19 cellular contexts compared by ENCODE assay signal in the genomic region with DNA sequence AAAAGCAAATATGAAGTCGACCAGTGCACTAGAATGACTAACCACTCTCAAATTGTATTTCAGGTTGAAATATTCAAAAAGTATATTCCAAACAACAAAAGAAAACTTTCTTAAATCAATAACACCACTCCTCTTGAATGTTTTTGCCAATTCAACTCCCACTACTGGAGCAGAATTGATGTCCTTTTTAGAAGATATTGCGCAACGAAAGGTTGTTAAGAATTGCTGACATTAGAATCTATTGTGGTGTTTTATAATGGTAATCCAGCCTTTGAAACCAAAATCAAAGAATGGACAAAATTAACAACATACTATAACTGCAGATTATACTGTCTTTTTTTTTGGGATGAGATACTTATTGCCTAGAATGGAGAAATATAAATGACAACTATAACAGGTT.
DNase-seq lines count a peak whose midpoint lies in the region; ATAC-seq, FAIRE-seq and TF ChIP-seq lines count a peak whose summit lies in the region.
"Had no signal": no experiment of that assay in that cellular context is flagged by ENCODE, and none has a peak within 500 bp of the region (broad histone marks: within the 10 kb centered on the region; RNA-seq: fewer than 3 reads in every experiment).

No MANE protein-coding gene starts in this region.

- H3F3A ChIP-seq in GM23248 (ENCODE audit: insufficient read depth) (no peaks in the 10 kb centered on the region), SU-DHL-6 (ENCODE audit: insufficient read depth) (no peaks in the 10 kb centered on the region)

- no peak overlapping the region for H2BK15ac ChIP-seq in IMR-90 (ENCODE audit: low read depth, low read length)

- no peak overlapping the region for H2AK5ac ChIP-seq in IMR-90 (ENCODE audit: low read depth, low read length)

- intact Hi-C loops in IMR-90 (cut with micrococcal nuclease) (no loop called here), A673 (cut with micrococcal nuclease; ENCODE audit: unreplicated experiment) (no loop called here), kidney (cut with DNase I) (no loop called here)

- H2BK5ac ChIP-seq in IMR-90 (ENCODE audit: low read depth, low read length, poor library complexity, severe bottlenecking), result no peak overlapping the region

- no peak overlapping the region for H3K4me3 Mint-ChIP-seq in activated T-cell treated with anti-CD3 and anti-CD28 coated beads, Interleukin-2, amount 50 U/mL, for 72 hours
- H3K4me3 Mint-ChIP-seq: CD4-positive, alpha-beta T cell; GM23338 had no signal

- H3K27me3 Mint-ChIP-seq in activated T-cell treated with anti-CD3 and anti-CD28 coated beads, Interleukin-2, amount 50 U/mL, for 72 hours (ENCODE audit: low read depth), result no peaks in the 10 kb centered on the region
- H3K27me3 Mint-ChIP-seq: CD4-positive, alpha-beta T cell had no signal

- FAIRE-seq in endometrium (lab: Jason Lieb, UNC), result peak; percentile 12
- no peak for FAIRE-seq in kidney (lab: Jason Lieb, UNC)
- FAIRE-seq: D721Med, GM12891, GM19239, HTR-8/SVneo had no signal

- H4K91ac ChIP-seq in IMR-90 (ENCODE audit: insufficient read depth, low read depth, low read length), result no peak overlapping the region

- CTCF ChIA-PET in IMR-90 (lab: Yijun Ruan, JAX) (no interaction called here), A673 (lab: Charles Lee) (no interaction called here)

- no peak for ATAC-seq in IMR-90 (ENCODE audit: low read depth)
- no peak for ATAC-seq in activated T-cell treated with anti-CD3 and anti-CD28 coated beads, Interleukin-2, amount 50 U/mL, for 72 hours (replicated peaks in 1 of 2)
- ATAC-seq: GM23338, HCT116 had no signal

- no peak overlapping the region for H4K5ac ChIP-seq in IMR-90 (ENCODE audit: low read depth, low read length)

- no peak overlapping the region for H2BK120ac ChIP-seq in IMR-90 (ENCODE audit: low read depth, low read length)

- H3K27ac Mint-ChIP-seq in activated T-cell treated with anti-CD3 and anti-CD28 coated beads, Interleukin-2, amount 50 U/mL, for 72 hours, result no peak overlapping the region
- H3K27ac Mint-ChIP-seq: CD4-positive, alpha-beta T cell; GM23338 had no signal

- no peak overlapping the region for H2AFZ ChIP-seq in GM23248
- no peak overlapping the region for H2AFZ ChIP-seq in IMR-90 (replicated peaks; ENCODE audit: low read length, poor library complexity)
- H2AFZ ChIP-seq in SU-DHL-6 (ENCODE audit: low read depth, low read length, severe bottlenecking), result peak overlapping the region; percentile 12

- H3K4me1 ChIP-seq in GM23248 (ENCODE audit: insufficient read depth), result no peaks in the 10 kb centered on the region
- no peaks in the 10 kb centered on the region for H3K4me1 ChIP-seq in IMR-90 (ENCODE audit: control insufficient read depth, insufficient read depth, low read length)
- no peaks in the 10 kb centered on the region for H3K4me1 ChIP-seq in A673 (ENCODE audit: insufficient read depth, low read length, poor library complexity, severe bottlenecking)
- no peaks in the 10 kb centered on the region for H3K4me1 ChIP-seq in kidney (ENCODE audit: control insufficient read depth in 1 of 2, insufficient read depth in 1 of 2, low read depth in 1 of 2, low read length in 2 of 2)
- H3K4me1 ChIP-seq: Caco-2 had no signal

- no peak overlapping the region for H3K56ac ChIP-seq in IMR-90 (ENCODE audit: extremely low read depth, insufficient read depth, low read length)

- H3K9me1 ChIP-seq in IMR-90 (ENCODE audit: insufficient read depth, low read length), result no peaks in the 10 kb centered on the region

- H3K9me3 ChIP-seq in GM23248 (ENCODE audit: low read depth), result no peaks in the 10 kb centered on the region
- no peaks in the 10 kb centered on the region for H3K9me3 ChIP-seq in IMR-90 (ENCODE audit: control insufficient read depth, insufficient read depth, low read length)
- no peaks in the 10 kb centered on the region for H3K9me3 ChIP-seq in SU-DHL-6 (ENCODE audit: insufficient read depth, low read length)
- H3K9me3 ChIP-seq in A673 (ENCODE audit: low read depth, low read length, poor library complexity, severe bottlenecking), result peaks cover 6% of the 10 kb centered on the region
- H3K9me3 ChIP-seq in kidney (ENCODE audit: control insufficient read depth in 1 of 2, low read length in 2 of 2), result no peaks in the 10 kb centered on the region
- H3K9me3 ChIP-seq: Caco-2 had no signal

- no peak for TF ChIP-seq RAD21 in IMR-90 (IDR thresholded peaks at IDR 0.05; ENCODE audit: low read length)

- H3K36me3 ChIP-seq in GM23248 (ENCODE audit: low read depth) (no peaks in the 10 kb centered on the region), IMR-90 (ENCODE audit: control insufficient read depth, insufficient read depth, low read length) (no peaks in the 10 kb centered on the region), SU-DHL-6 (ENCODE audit: low read length) (no peaks in the 10 kb centered on the region; the same call in 1 of the 2 replicates), A673 (ENCODE audit: insufficient read depth, low read length, poor library complexity, severe bottlenecking) (no peaks in the 10 kb centered on the region), kidney (ENCODE audit: control insufficient read depth in 1 of 2, insufficient read depth in 2 of 2, low read length in 2 of 2) (no peaks in the 10 kb centered on the region)

- no peak overlapping the region for H3K4ac ChIP-seq in IMR-90 (ENCODE audit: low read depth, low read length)

- TF ChIP-seq POLR2A in IMR-90 (IDR thresholded peaks at IDR 0.05; ENCODE audit: low read depth, low read length), result no peak

- DNase-seq in GM23248, result peak; percentile 3
- DNase-seq in IMR-90, result no peak
- DNase-seq in A673 (ENCODE audit: low spot score), result no peak
- DNase-seq in NK-92 treated with Interleukin-12 subunit alpha and Interleukin-12 subunit beta, amount 100 ng/mL, for 24 hours (lab: John Stamatoyannopoulos, UW), result no peak
- DNase-seq in activated T-cell treated with anti-CD3 and anti-CD28 coated beads, Interleukin-2, amount 50 U/mL, for 72 hours, result no peak
- no peak for DNase-seq in kidney
- DNase-seq: AML-193; Caco-2; CD4-positive, alpha-beta T cell; H7 had no signal

- H3K27ac ChIP-seq in GM23248 (no peak overlapping the region), IMR-90 (ENCODE audit: insufficient read depth, low read length) (no peak overlapping the region), SU-DHL-6 (ENCODE audit: low read depth, low read length) (no peak overlapping the region), A673 (ENCODE audit: low read depth, low read length, poor library complexity, severe bottlenecking) (no peak overlapping the region), kidney (ENCODE audit: low read depth in 2 of 2, low read length in 2 of 2) (no peak overlapping the region)
- H3K27ac ChIP-seq: C4-2B had no signal

- WGBS in GM23248 (ENCODE audit: low coverage in 1 of 2, low lambda C conversion rate in 2 of 2, missing lambda C conversion rate in 2 of 2), 2 experiments, result 84 to 86% methylated on average over 3 of the region's 3 CpGs
- no CpG with 5 or more reads among the region's 3 CpGs for WGBS in IMR-90 (ENCODE audit: extremely low coverage in 2 of 2, insufficient read length in 1 of 2), 2 experiments

- in situ Hi-C loops in GM23248 (cut with MboI) (no loop called here), IMR-90 (cut with MboI; ENCODE audit: low sequenced_read_pairs) (no loop called here)

- H3K18ac ChIP-seq in IMR-90 (ENCODE audit: low read depth, low read length), result no peak overlapping the region

- H3K4me2 ChIP-seq in GM23248 (ENCODE audit: unreplicated experiment) (no peak overlapping the region), IMR-90 (ENCODE audit: low read depth, low read length) (no peak overlapping the region), SU-DHL-6 (ENCODE audit: low read depth, low read length, poor library complexity, severe bottlenecking) (no peak overlapping the region)
- H3K4me2 ChIP-seq: GM23338 had no signal

- H3K27me3 ChIP-seq in GM23248 (replicated peaks; ENCODE audit: insufficient read depth) (peaks cover 5% of the 10 kb centered on the region; the same call in 1 of the 2 replicates), IMR-90 (ENCODE audit: control insufficient read depth, insufficient read depth, low read length) (no peaks in the 10 kb centered on the region), SU-DHL-6 (ENCODE audit: low read length) (no peaks in the 10 kb centered on the region), A673 (replicated peaks; ENCODE audit: insufficient read depth, low read depth, low read length, poor library complexity) (no peaks in the 10 kb centered on the region)

- H3K4me3 ChIP-seq in GM23248, result no peak overlapping the region
- H3K4me3 ChIP-seq in IMR-90 (ENCODE audit: insufficient read depth, low read depth, low read length), result no peak overlapping the region
- H3K4me3 ChIP-seq in SU-DHL-6 (ENCODE audit: insufficient read depth, low read length, poor library complexity, severe bottlenecking), result no peak overlapping the region
- no peak overlapping the region for H3K4me3 ChIP-seq in A673 (ENCODE audit: low read depth, low read length, poor library complexity, severe bottlenecking)
- no peak overlapping the region for H3K4me3 ChIP-seq in kidney (ENCODE audit: low read length in 2 of 2)
- H3K4me3 ChIP-seq: GM23338 had no signal

- H2BK20ac ChIP-seq in IMR-90 (ENCODE audit: low read depth, low read length), result no peak overlapping the region

- no peak overlapping the region for H2AK9ac ChIP-seq in IMR-90 (replicated peaks; ENCODE audit: low read depth, low read length, poor library complexity)

- H3K79me1 ChIP-seq in IMR-90 (ENCODE audit: low read depth in 1 of 2, low read length in 2 of 2), result no peaks in the 10 kb centered on the region

- H4K20me1 ChIP-seq in GM23248 (ENCODE audit: insufficient read depth) (no peaks in the 10 kb centered on the region), IMR-90 (ENCODE audit: insufficient read depth, low read length) (no peaks in the 10 kb centered on the region), SU-DHL-6 (ENCODE audit: low read depth, low read length) (no peaks in the 10 kb centered on the region)

- no peak overlapping the region for H4K8ac ChIP-seq in IMR-90 (ENCODE audit: low read depth in 2 of 2, low read length in 2 of 2)

- H3K9ac ChIP-seq in GM23248, result no peak overlapping the region
- H3K9ac ChIP-seq in IMR-90 (ENCODE audit: low read depth, low read length), result no peak overlapping the region
- no peak overlapping the region for H3K9ac ChIP-seq in SU-DHL-6 (ENCODE audit: low read length)
- no peak overlapping the region for H3K9ac ChIP-seq in kidney (ENCODE audit: low read length in 2 of 2)

- H3K79me2 ChIP-seq in GM23248 (ENCODE audit: insufficient read depth) (no peaks in the 10 kb centered on the region), SU-DHL-6 (ENCODE audit: insufficient read depth, low read length) (no peaks in the 10 kb centered on the region)

- H3K14ac ChIP-seq in IMR-90 (replicated peaks; ENCODE audit: low read depth, low read length), result no peak overlapping the region

- H3K9me2 ChIP-seq in GM23248 (ENCODE audit: insufficient read depth) (no peaks in the 10 kb centered on the region), SU-DHL-6 (replicated peaks; ENCODE audit: insufficient read depth, low read length) (no peaks in the 10 kb centered on the region)

- no peaks in the 10 kb centered on the region for H3K4me1 Mint-ChIP-seq in activated T-cell treated with anti-CD3 and anti-CD28 coated beads, Interleukin-2, amount 50 U/mL, for 72 hours (ENCODE audit: low read depth)

- POLR2A ChIA-PET in IMR-90 (lab: Charles Lee; ENCODE audit: unreplicated experiment) (no interaction called here), A673 (lab: Charles Lee; ENCODE audit: low non-redundant PET) (no interaction called here)

- TF ChIP-seq CTCF in IMR-90 (conservative IDR thresholded peaks at IDR 0.05; ENCODE audit: low read depth, low read length), result no peak
- TF ChIP-seq CTCF in SU-DHL-6 (IDR thresholded peaks at IDR 0.05; ENCODE audit: insufficient read depth, low read length, poor library complexity, severe bottlenecking), result no peak
- no peak for TF ChIP-seq CTCF in A673 (conservative IDR thresholded peaks at IDR 0.05; ENCODE audit: low read depth, low read length)
- no peak for TF ChIP-seq CTCF in kidney (IDR thresholded peaks at IDR 0.05; ENCODE audit: borderline replicate concordance, extremely low read depth, insufficient read depth)

- H3K9me3 Mint-ChIP-seq in activated T-cell treated with anti-CD3 and anti-CD28 coated beads, Interleukin-2, amount 50 U/mL, for 72 hours, result peaks cover 4 to 10% of the 10 kb centered on the region in 2 donors
- H3K9me3 Mint-ChIP-seq: CD4-positive, alpha-beta T cell; GM23338 had no signal

- dilution Hi-C loops in IMR-90 (cut with HindIII; ENCODE audit: low sequenced_read_pairs, unreplicated experiment), result no loop called here

- H3K23ac ChIP-seq in IMR-90 (ENCODE audit: low read depth, low read length), result no peak overlapping the region

- BruUV-seq in IMR-90 (replicated peaks; lab: Mats Ljungman, UMichigan) (no TSS peak), A673 (replicated peaks; lab: Mats Ljungman, UMichigan) (no TSS peak)

- no peaks in the 10 kb centered on the region for H3K36me3 Mint-ChIP-seq in activated T-cell treated with anti-CD3 and anti-CD28 coated beads, Interleukin-2, amount 50 U/mL, for 72 hours (ENCODE audit: insufficient read depth in 2 of 2)
